In the genomic region with DNA sequence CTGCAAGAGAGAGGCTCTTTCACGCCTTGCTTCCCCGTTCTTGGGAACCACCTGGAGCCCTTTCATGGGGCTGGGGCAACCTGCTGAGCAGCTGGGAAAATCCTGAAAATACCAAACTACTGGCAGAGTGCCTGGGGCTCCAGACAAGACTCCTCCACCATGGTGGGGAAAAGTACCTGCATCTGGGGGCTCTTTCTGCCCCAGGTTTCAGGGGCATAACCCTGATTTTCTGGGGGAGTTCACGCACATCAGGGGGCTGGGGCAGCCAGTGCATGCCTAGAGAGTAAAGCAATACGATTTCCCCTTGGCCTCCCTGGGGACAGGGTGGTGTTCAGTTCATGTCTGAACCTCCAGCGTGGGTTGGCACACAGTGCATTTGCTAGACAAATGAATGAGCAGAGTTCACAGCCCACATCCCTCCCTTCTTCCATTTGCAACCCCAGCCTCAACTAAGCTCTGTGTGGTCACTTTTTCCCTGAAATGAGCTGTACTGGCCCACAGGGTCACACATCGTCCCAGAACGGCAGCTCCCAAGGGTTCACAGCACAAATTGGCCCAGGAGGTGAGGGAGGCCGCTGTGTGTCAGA, we compare ENCODE assay signal across 13 cellular contexts. TPM values are rescaled to one million over a fixed set of nuclear protein-coding genes. Genes with fewer than 3 reads are reported as not detected.
A peak's percentile ranks its signal among the peaks of the same experiment; 100 is the strongest.
DNase-seq lines count a peak whose midpoint lies in the region; ATAC-seq, FAIRE-seq and TF ChIP-seq lines count a peak whose summit lies in the region.
"Had no signal": no experiment of that assay in that cellular context is flagged by ENCODE, and none has a peak within 500 bp of the region (broad histone marks: within the 10 kb centered on the region; RNA-seq: fewer than 3 reads in every experiment).

No MANE protein-coding gene starts in this region.

- DNase-seq in GM18507 (ENCODE audit: extremely low spot score, insufficient read length, low read depth) (no peak), memory B cell (ENCODE audit: low spot score in 2 of 2) (peak; percentile 41 to 45), WTC11 (ENCODE audit: low spot score) (no peak), D341Med (ENCODE audit: low spot score) (no peak), HK-2 (ENCODE audit: unreplicated experiment) (no peak), HT-29 (ENCODE audit: low spot score) (no peak)
- DNase-seq: activated CD4-positive, alpha-beta T cell treated with anti-CD3 and anti-CD28 coated beads, Interleukin-2, amount 50 U/mL, for 4 hours; midbrain; Peyer's patch; tibial artery had no signal

- H3K4me3 Mint-ChIP-seq in memory B cell (peak overlapping the region; percentile 57), WTC11 (no peak overlapping the region)

- no peak for TF ChIP-seq CTCF in WTC11 (IDR thresholded peaks at IDR 0.05)

- no peaks in the 10 kb centered on the region for H3K36me3 Mint-ChIP-seq in memory B cell
- H3K36me3 Mint-ChIP-seq in WTC11 = no peaks in the 10 kb centered on the region

- no peak overlapping the region for H3K27ac Mint-ChIP-seq in memory B cell
- H3K27ac Mint-ChIP-seq in WTC11 = no peak overlapping the region

- POLR2A ChIA-PET in WTC11 (lab: Charles Lee) = interaction anchor here (1.3 kb wide), 1 partner anchor 25 kb away, joined by 3 read pairs; no protein-coding TSS in a partner anchor

- FAIRE-seq in GM18507 (lab: Jason Lieb, UNC) = peak; percentile 80

- no peaks in the 10 kb centered on the region for H3K27me3 Mint-ChIP-seq in memory B cell
- peaks cover 22% of the 10 kb centered on the region for H3K27me3 Mint-ChIP-seq in WTC11 (ENCODE audit: low read depth)

- CTCF ChIA-PET in WTC11 (lab: Charles Lee) = interaction anchor here (0.6 to 1.8 kb wide), 3 partner anchors 43 to 1198 kb away, joined by 3 to 9 read pairs (median 3); no protein-coding TSS in a partner anchor

- ATAC-seq in GM21717 (IDR thresholded peaks at IDR 0.05; ENCODE audit: unreplicated experiment) = peak; percentile 66
- ATAC-seq in HG03571 (IDR thresholded peaks at IDR 0.05; ENCODE audit: unreplicated experiment) = peak; percentile 46
- peak; percentile 93 for ATAC-seq in memory B cell (ENCODE audit: low read depth)
- no peak for ATAC-seq in WTC11
- ATAC-seq: esophagus mucosa had no signal

- H3K9me3 Mint-ChIP-seq in memory B cell = no peaks in the 10 kb centered on the region
- H3K9me3 Mint-ChIP-seq in WTC11 = no peaks in the 10 kb centered on the region

- H3K4me1 Mint-ChIP-seq in memory B cell = peaks cover 15% of the 10 kb centered on the region
- peaks cover 28% of the 10 kb centered on the region for H3K4me1 Mint-ChIP-seq in WTC11

TF ChIP-seq in WTC11, 78 proteins besides CTCF, POLR2A, EP300 and RAD21 (continues in another document):
- TF ChIP-seq, protein P1, sequence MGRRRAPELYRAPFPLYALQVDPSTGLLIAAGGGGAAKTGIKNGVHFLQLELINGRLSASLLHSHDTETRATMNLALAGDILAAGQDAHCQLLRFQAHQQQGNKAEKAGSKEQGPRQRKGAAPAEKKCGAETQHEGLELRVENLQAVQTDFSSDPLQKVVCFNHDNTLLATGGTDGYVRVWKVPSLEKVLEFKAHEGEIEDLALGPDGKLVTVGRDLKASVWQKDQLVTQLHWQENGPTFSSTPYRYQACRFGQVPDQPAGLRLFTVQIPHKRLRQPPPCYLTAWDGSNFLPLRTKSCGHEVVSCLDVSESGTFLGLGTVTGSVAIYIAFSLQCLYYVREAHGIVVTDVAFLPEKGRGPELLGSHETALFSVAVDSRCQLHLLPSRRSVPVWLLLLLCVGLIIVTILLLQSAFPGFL (CRISPR knock-in tag; IDR thresholded peaks at IDR 0.05; ENCODE audit: borderline replicate concordance) = no peak
- TF ChIP-seq NR1H2 (CRISPR knock-in tag; IDR thresholded peaks at IDR 0.05) = no peak
- no peak for TF ChIP-seq CREB1 (CRISPR knock-in tag; IDR thresholded peaks at IDR 0.05)
- TF ChIP-seq, protein P2, sequence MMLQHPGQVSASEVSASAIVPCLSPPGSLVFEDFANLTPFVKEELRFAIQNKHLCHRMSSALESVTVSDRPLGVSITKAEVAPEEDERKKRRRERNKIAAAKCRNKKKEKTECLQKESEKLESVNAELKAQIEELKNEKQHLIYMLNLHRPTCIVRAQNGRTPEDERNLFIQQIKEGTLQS (CRISPR knock-in tag; conservative IDR thresholded peaks at IDR 0.05) = no peak
- no peak for TF ChIP-seq EMX1 (CRISPR knock-in tag; IDR thresholded peaks at IDR 0.05)
- TF ChIP-seq, protein P3, sequence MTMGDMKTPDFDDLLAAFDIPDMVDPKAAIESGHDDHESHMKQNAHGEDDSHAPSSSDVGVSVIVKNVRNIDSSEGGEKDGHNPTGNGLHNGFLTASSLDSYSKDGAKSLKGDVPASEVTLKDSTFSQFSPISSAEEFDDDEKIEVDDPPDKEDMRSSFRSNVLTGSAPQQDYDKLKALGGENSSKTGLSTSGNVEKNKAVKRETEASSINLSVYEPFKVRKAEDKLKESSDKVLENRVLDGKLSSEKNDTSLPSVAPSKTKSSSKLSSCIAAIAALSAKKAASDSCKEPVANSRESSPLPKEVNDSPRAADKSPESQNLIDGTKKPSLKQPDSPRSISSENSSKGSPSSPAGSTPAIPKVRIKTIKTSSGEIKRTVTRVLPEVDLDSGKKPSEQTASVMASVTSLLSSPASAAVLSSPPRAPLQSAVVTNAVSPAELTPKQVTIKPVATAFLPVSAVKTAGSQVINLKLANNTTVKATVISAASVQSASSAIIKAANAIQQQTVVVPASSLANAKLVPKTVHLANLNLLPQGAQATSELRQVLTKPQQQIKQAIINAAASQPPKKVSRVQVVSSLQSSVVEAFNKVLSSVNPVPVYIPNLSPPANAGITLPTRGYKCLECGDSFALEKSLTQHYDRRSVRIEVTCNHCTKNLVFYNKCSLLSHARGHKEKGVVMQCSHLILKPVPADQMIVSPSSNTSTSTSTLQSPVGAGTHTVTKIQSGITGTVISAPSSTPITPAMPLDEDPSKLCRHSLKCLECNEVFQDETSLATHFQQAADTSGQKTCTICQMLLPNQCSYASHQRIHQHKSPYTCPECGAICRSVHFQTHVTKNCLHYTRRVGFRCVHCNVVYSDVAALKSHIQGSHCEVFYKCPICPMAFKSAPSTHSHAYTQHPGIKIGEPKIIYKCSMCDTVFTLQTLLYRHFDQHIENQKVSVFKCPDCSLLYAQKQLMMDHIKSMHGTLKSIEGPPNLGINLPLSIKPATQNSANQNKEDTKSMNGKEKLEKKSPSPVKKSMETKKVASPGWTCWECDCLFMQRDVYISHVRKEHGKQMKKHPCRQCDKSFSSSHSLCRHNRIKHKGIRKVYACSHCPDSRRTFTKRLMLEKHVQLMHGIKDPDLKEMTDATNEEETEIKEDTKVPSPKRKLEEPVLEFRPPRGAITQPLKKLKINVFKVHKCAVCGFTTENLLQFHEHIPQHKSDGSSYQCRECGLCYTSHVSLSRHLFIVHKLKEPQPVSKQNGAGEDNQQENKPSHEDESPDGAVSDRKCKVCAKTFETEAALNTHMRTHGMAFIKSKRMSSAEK (CRISPR knock-in tag; IDR thresholded peaks at IDR 0.05; ENCODE audit: borderline replicate concordance) = no peak
- TF ChIP-seq, protein P4, sequence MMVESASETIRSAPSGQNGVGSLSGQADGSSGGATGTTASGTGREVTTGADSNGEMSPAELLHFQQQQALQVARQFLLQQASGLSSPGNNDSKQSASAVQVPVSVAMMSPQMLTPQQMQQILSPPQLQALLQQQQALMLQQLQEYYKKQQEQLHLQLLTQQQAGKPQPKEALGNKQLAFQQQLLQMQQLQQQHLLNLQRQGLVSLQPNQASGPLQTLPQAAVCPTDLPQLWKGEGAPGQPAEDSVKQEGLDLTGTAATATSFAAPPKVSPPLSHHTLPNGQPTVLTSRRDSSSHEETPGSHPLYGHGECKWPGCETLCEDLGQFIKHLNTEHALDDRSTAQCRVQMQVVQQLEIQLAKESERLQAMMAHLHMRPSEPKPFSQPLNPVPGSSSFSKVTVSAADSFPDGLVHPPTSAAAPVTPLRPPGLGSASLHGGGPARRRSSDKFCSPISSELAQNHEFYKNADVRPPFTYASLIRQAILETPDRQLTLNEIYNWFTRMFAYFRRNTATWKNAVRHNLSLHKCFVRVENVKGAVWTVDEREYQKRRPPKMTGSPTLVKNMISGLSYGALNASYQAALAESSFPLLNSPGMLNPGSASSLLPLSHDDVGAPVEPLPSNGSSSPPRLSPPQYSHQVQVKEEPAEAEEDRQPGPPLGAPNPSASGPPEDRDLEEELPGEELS (CRISPR knock-in tag; IDR thresholded peaks at IDR 0.05) = no peak
- no peak for TF ChIP-seq IRF2 (CRISPR knock-in tag; IDR thresholded peaks at IDR 0.05; ENCODE audit: borderline replicate concordance, low read depth)
- TF ChIP-seq, protein P5, sequence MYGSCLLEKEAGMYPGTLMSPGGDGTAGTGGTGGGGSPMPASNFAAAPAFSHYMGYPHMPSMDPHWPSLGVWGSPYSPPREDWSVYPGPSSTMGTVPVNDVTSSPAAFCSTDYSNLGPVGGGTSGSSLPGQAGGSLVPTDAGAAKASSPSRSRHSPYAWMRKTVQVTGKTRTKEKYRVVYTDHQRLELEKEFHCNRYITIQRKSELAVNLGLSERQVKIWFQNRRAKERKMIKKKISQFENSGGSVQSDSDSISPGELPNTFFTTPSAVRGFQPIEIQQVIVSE (CRISPR knock-in tag; IDR thresholded peaks at IDR 0.05; ENCODE audit: borderline replicate concordance) = no peak
- TF ChIP-seq, protein P6, sequence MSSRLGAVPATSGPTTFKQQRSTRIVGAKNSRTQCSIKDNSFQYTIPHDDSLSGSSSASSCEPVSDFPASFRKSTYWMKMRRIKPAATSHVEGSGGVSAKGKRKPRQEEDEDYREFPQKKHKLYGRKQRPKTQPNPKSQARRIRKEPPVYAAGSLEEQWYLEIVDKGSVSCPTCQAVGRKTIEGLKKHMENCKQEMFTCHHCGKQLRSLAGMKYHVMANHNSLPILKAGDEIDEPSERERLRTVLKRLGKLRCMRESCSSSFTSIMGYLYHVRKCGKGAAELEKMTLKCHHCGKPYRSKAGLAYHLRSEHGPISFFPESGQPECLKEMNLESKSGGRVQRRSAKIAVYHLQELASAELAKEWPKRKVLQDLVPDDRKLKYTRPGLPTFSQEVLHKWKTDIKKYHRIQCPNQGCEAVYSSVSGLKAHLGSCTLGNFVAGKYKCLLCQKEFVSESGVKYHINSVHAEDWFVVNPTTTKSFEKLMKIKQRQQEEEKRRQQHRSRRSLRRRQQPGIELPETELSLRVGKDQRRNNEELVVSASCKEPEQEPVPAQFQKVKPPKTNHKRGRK (CRISPR knock-in tag; IDR thresholded peaks at IDR 0.05; ENCODE audit: borderline replicate concordance) = no peak

RNA-seq across cellular contexts. Expression of a gene that starts 5.2 kb away (rescaled TPM):
- total RNA-seq in WTC11 (2021) = 17.0 to 18.8 TPM (median 18.4 TPM) in 3 replicates
- total RNA-seq in HT-29 (2014; rRNA removed; shearing (Covaris generic)) = 98.2 and 109 TPM in 2 replicates

RNA-seq across cellular contexts. Expression of a gene that starts 55.3 kb away (rescaled TPM):
- not detected in 3 replicates for total RNA-seq in WTC11 (2021)
- total RNA-seq in HT-29 (2014; rRNA removed; shearing (Covaris generic)) = 0.13 TPM in 1 of 2 replicates, not detected in the other
- total RNA-seq: esophagus mucosa, Peyer's patch had no signal

Comparison
In these comparisons a context has a peak if more than half of its experiments do, and no peak if none do; other contexts are left out.
1. DNase-seq: peak in memory B cell (2 of 2); none in GM18507 (single experiment), WTC11 (single experiment), D341Med (single experiment), HK-2 (single experiment) and HT-29 (single experiment).